11 cellular contexts compared by ENCODE assay signal in genomic region chr2:241560883-241561474, GRCh38. TPM values are rescaled to one million over a fixed set of nuclear protein-coding genes. Genes with fewer than 3 reads are reported as not detected.
DNase-seq lines count a peak whose midpoint lies in the region; ATAC-seq and TF ChIP-seq lines count a peak whose summit lies in the region.
"Had no signal": no experiment of that assay in that cellular context is flagged by ENCODE, and none has a peak within 500 bp of the region (broad histone marks: within the 10 kb centered on the region; RNA-seq: fewer than 3 reads in every experiment).

No MANE protein-coding gene starts in this region.

- ATAC-seq in lower lobe of right lung (no peak), HG03521 (IDR thresholded peaks at IDR 0.05; ENCODE audit: unreplicated experiment) (no peak), GM21786 (IDR thresholded peaks at IDR 0.05; ENCODE audit: unreplicated experiment) (no peak)

- H3K9me3 ChIP-seq in lower lobe of right lung = peaks cover 5% of the 10 kb centered on the region

- TF ChIP-seq CTCF in HFF-Myc (IDR thresholded peaks at IDR 0.05; ENCODE audit: low read depth, low read length, missing control alignments) (no peak), lower lobe of right lung (IDR thresholded peaks at IDR 0.05) (no peak), GM10248 (IDR thresholded peaks at IDR 0.05; ENCODE audit: control extremely low read depth, extremely low read depth, low read depth, missing control alignments) (no peak)

- CTCF ChIA-PET in GM10248 (lab: Yijun Ruan, JAX) = no interaction called here

- POLR2A ChIA-PET in GM10248 (lab: Yijun Ruan, JAX) = no interaction called here

- peak overlapping the region; percentile 99 for H3K27ac ChIP-seq in cingulate gyrus (ENCODE audit: low read depth, low read length)
- no peak overlapping the region for H3K27ac ChIP-seq in lower lobe of right lung
- peak overlapping the region; percentile 100 for H3K27ac ChIP-seq in temporal lobe (ENCODE audit: low read depth, low read length)

- no peak for DNase-seq in HFF-Myc (ENCODE audit: extremely low read depth, low read depth)
- DNase-seq in lower lobe of right lung = no peak
- no peak for DNase-seq in SHP77 treated with DMSO at 0.1 percent for 48 hours (lab: John Stamatoyannopoulos, UW)
- DNase-seq in GM10248 (ENCODE audit: extremely low spot score) = no peak
- DNase-seq: activated CD4-positive, alpha-beta T cell treated with anti-CD3 and anti-CD28 coated beads, Interleukin-2, amount 10 ng/mL, durations not matched to agents 24 days and 14 days; HCEC 1CT; NCI-H1436 had no signal

- intact Hi-C loops in lower lobe of right lung (cut with DNase I) = no loop called here

- H3K4me1 ChIP-seq in lower lobe of right lung = peaks cover 37% of the 10 kb centered on the region

- H3K4me3 ChIP-seq in HFF-Myc (replicated peaks; ENCODE audit: low read depth, low read length) = peak overlapping the region; percentile 65
- H3K4me3 ChIP-seq in lower lobe of right lung = peak overlapping the region; percentile 80

- peaks cover 8% of the 10 kb centered on the region for H3K36me3 ChIP-seq in lower lobe of right lung

- peaks cover 4% of the 10 kb centered on the region for H3K27me3 ChIP-seq in lower lobe of right lung (ENCODE audit: low read depth)

RNA-seq across cellular contexts. Expression of gene BOK, which starts 2.4 kb away (rescaled TPM):
- 44.2 TPM for total RNA-seq in lower lobe of right lung
- total RNA-seq in temporal lobe = 21.6 TPM

RNA-seq across cellular contexts. Expression of gene STK25, which starts 52.6 kb away (rescaled TPM):
- total RNA-seq in lower lobe of right lung (125 TPM), temporal lobe (127 TPM)
